Comparison of ENCODE assay signal across 1 cellular context in the genomic region with DNA sequence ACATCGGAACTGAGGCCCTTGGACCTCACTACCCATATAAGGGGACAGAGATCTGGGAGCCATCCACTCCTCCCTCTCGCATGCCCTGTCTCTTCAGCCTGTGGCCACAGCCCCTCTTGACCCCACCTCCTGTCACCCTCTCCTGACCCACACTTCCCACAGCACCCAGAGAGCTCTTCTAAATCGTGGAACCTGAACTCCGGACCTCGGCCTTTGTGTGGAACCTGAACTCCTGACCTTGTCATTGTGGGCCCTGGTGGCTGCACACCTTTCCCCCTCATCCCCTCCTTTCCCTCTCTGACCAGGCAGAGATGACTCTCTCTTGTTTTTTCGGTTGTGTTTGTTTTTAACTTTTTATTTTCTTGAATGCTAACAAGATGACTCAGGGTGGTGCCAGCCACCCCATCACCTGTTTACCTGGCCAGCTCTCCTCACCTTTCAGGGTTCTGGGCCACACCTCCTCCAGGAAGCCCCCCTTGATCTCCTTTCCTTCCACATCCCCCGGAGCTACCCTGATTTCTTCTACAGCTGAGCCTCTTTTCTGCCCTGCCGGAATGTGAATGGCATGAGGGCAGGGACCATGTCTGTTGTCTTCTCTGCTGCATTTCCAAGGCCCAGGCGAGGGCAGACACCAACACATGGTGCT.
TF ChIP-seq lines count a peak whose summit lies in the region.

No MANE protein-coding gene starts in this region.

TF ChIP-seq in liver, 16 proteins besides CTCF, POLR2A, EP300 and RAD21 (continued from another document):
- TF ChIP-seq HNF4A (conservative IDR thresholded peaks at IDR 0.05) (peak; percentile 46 to 69), FOXA1 (IDR thresholded peaks at IDR 0.05) (no peak), FOXA2 (IDR thresholded peaks at IDR 0.05) (no peak)
- TF ChIP-seq, protein P1, sequence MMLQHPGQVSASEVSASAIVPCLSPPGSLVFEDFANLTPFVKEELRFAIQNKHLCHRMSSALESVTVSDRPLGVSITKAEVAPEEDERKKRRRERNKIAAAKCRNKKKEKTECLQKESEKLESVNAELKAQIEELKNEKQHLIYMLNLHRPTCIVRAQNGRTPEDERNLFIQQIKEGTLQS (IDR thresholded peaks at IDR 0.05), result no peak
TF ChIP-seq in liver: peak in this region for 3.
